Comparison of ENCODE assay signal across 7 cellular contexts in genomic region chr7:117019786-117020604, GRCh38.
A peak's percentile ranks its signal among the peaks of the same experiment; 100 is the strongest.
DNase-seq lines count a peak whose midpoint lies in the region; ATAC-seq, FAIRE-seq and TF ChIP-seq lines count a peak whose summit lies in the region.

No MANE protein-coding gene starts in this region.

- H3K4me1 ChIP-seq in osteoblast (ENCODE audit: insufficient read depth, low read length) = peaks cover 4% of the 10 kb centered on the region

- H3K27me3 ChIP-seq in osteoblast (ENCODE audit: insufficient read depth, low read length) = no peaks in the 10 kb centered on the region

- H3K36me3 ChIP-seq in osteoblast (ENCODE audit: insufficient read depth, low read length) = no peaks in the 10 kb centered on the region

- no peaks in the 10 kb centered on the region for H3K9me3 ChIP-seq in osteoblast (ENCODE audit: low read depth, low read length)

- H4K20me1 ChIP-seq in osteoblast (ENCODE audit: insufficient read depth, low read length) = no peaks in the 10 kb centered on the region

- peaks cover 53% of the 10 kb centered on the region for H3K79me2 ChIP-seq in osteoblast (ENCODE audit: insufficient read depth, low read length)

- peak overlapping the region; percentile 71 for H3K4me2 ChIP-seq in osteoblast (ENCODE audit: insufficient read depth, low read length)

- H3K4me3 ChIP-seq in osteoblast (ENCODE audit: insufficient read depth, low read length) = peak overlapping the region; percentile 45

- peak overlapping the region; percentile 49 for H3K27ac ChIP-seq in osteoblast (ENCODE audit: low read depth, low read length)

- peak overlapping the region; percentile 77 for H2AFZ ChIP-seq in osteoblast (ENCODE audit: low read length)

- no peak for TF ChIP-seq CTCF in osteoblast (IDR thresholded peaks at IDR 0.05; ENCODE audit: extremely low read depth, low read depth, low read length)

- FAIRE-seq in TTC549 (lab: Jason Lieb, UNC) = peak; percentile 7

- DNase-seq in NCI-H1092 treated with DMSO at 0.1 percent for 48 hours (lab: John Stamatoyannopoulos, UW) (peak; percentile 98), glomerular endothelial cell (ENCODE audit: extremely low read depth, low read depth, low spot score) (peak; percentile 75), osteoblast (ENCODE audit: insufficient read length, low spot score, missing footprints) (peak; percentile 66)

- ATAC-seq in GM19395 (IDR thresholded peaks at IDR 0.05; ENCODE audit: unreplicated experiment) (no peak), GM18505 (IDR thresholded peaks at IDR 0.05; ENCODE audit: unreplicated experiment) (no peak)
- no peak for ATAC-seq in activated CD4-positive, CD25-positive, alpha-beta regulatory T cell treated with anti-CD3 and anti-CD28 coated beads, Interleukin-2, amount 50 U/mL, for 24 hours

- no peak for TF ChIP-seq POLR2A in GM18505 (IDR thresholded peaks at IDR 0.05; ENCODE audit: borderline replicate concordance, extremely low read depth, insufficient read depth, insufficient read length)
